7 cellular contexts compared by ENCODE assay signal in the genomic region with DNA sequence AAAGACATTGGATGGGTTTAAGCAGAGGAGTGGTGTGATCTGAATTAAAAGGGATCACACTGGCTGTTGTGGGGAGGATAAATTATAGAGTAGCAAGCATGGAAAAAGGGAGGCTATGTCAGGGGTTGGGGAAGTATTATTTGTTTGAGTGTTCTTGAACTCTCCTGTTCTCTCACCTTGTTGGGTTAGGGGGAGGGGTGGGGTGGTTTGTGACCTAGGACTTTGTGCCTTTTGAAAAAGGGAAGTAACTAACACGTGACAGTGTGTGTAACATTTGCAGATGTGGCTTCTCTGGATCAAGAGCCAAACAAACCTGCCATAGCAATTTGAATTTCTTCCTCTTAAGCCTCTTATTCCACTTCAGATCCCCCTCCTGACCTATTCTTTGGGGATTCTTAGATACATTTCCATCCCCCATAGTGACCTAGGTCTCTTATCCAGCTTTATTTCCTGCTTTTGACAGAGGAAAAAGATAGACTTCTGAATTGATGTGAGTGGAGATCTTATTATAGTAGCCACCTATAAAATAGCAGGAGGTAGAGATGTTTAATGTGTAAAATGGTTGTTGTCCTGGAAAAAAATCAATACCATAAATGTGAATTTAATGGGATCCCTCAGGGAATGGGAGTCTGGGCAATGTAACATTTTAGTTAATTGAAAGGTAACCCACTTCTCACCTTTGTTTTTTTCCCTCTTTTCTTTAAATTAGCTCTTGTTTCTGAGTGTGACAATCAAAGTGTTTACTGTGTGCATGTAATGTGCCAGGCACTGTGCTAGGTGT.
DNase-seq lines count a peak whose midpoint lies in the region; ATAC-seq and TF ChIP-seq lines count a peak whose summit lies in the region.

No MANE protein-coding gene starts in this region.

- H3K4me3 Mint-ChIP-seq in MCF 10A (ENCODE audit: unreplicated experiment), result no peak overlapping the region

- H3K27ac Mint-ChIP-seq in MCF 10A (ENCODE audit: low read depth, unreplicated experiment), result no peak overlapping the region

- no peaks in the 10 kb centered on the region for H3K4me1 Mint-ChIP-seq in MCF 10A (ENCODE audit: insufficient read depth, unreplicated experiment)

- no peaks in the 10 kb centered on the region for H3K9me3 ChIP-seq in liver (ENCODE audit: control insufficient read depth in 4 of 4, low read length in 3 of 4)
- no peaks in the 10 kb centered on the region for H3K9me3 ChIP-seq in PC-3 (ENCODE audit: low read length)

- intact Hi-C loops in MCF 10A (cut with micrococcal nuclease) (no loop called here), PC-3 (cut with micrococcal nuclease) (no loop called here)

- no peaks in the 10 kb centered on the region for H3K79me2 ChIP-seq in PC-3 (ENCODE audit: low read length)

- no peaks in the 10 kb centered on the region for H3K27me3 Mint-ChIP-seq in MCF 10A (ENCODE audit: insufficient read depth, unreplicated experiment)

- H3K27me3 ChIP-seq in liver (ENCODE audit: control insufficient read depth in 4 of 4, insufficient read depth in 4 of 4, low read length in 3 of 4) (no peaks in the 10 kb centered on the region), PC-3 (ENCODE audit: low read length) (no peaks in the 10 kb centered on the region)

- no peak overlapping the region for H2AFZ ChIP-seq in PC-3 (ENCODE audit: low read length)

- no peaks in the 10 kb centered on the region for H3K9me3 Mint-ChIP-seq in MCF 10A (ENCODE audit: unreplicated experiment)

- peak; percentile 6 to 18 for TF ChIP-seq RAD21 in liver (IDR thresholded peaks at IDR 0.05)

- ATAC-seq in GM19025 (IDR thresholded peaks at IDR 0.05; ENCODE audit: low read depth, unreplicated experiment), result peak; percentile 70
- peak; percentile 64 for ATAC-seq in HG02763 (IDR thresholded peaks at IDR 0.05; ENCODE audit: unreplicated experiment)
- ATAC-seq in PC-3, result no peak

- no peaks in the 10 kb centered on the region for H3K36me3 Mint-ChIP-seq in MCF 10A (ENCODE audit: insufficient read depth, unreplicated experiment)

- H3K9me2 ChIP-seq in PC-3 (replicated peaks; ENCODE audit: low read length), result no peaks in the 10 kb centered on the region

- H3K4me3 ChIP-seq in liver (ENCODE audit: low read depth in 1 of 3, low read length in 3 of 3), result no peak overlapping the region
- no peak overlapping the region for H3K4me3 ChIP-seq in PC-3 (ENCODE audit: low read length)

- no peaks in the 10 kb centered on the region for H3F3A ChIP-seq in PC-3 (ENCODE audit: low read length, unreplicated experiment)

- POLR2A ChIA-PET in MCF 10A (lab: Yijun Ruan, JAX) (no interaction called here), PC-3 (lab: Charles Lee; ENCODE audit: unreplicated experiment) (no interaction called here)

- TF ChIP-seq CTCF in liver (IDR thresholded peaks at IDR 0.05; ENCODE audit: low read depth, low read length, missing input control) (no peak), MCF 10A (IDR thresholded peaks at IDR 0.05; ENCODE audit: unreplicated experiment) (no peak), PC-3 (conservative IDR thresholded peaks at IDR 0.05; ENCODE audit: low read depth, low read length) (no peak)

- CTCF ChIA-PET in MCF 10A (lab: Yijun Ruan, JAX) (no interaction called here), PC-3 (lab: Charles Lee) (no interaction called here)

- H3K36me3 ChIP-seq in liver (ENCODE audit: control insufficient read depth in 4 of 4, insufficient read depth in 3 of 4, low read depth in 1 of 4, low read length in 3 of 4) (no peaks in the 10 kb centered on the region), PC-3 (ENCODE audit: low read depth, low read length) (no peaks in the 10 kb centered on the region)

- H3K27ac ChIP-seq in liver (ENCODE audit: low read depth in 1 of 2, low read length in 2 of 2) (peak overlapping the region; percentile 48 to 66), PC-3 (ENCODE audit: low read length) (no peak overlapping the region)

- H3K4me1 ChIP-seq in liver (ENCODE audit: control insufficient read depth in 4 of 4, insufficient read depth in 4 of 4, low read length in 3 of 4), result peaks cover 0 to 27% (median 19%) of the 10 kb centered on the region in 4 donors
- no peaks in the 10 kb centered on the region for H3K4me1 ChIP-seq in PC-3 (ENCODE audit: insufficient read depth, low read length)

- no peak overlapping the region for H3K4me2 ChIP-seq in PC-3 (ENCODE audit: low read length)

- no peaks in the 10 kb centered on the region for H4K20me1 ChIP-seq in PC-3 (ENCODE audit: low read length)

- DNase-seq in NCI-H2029 treated with DMSO at 0.1 percent for 48 hours (lab: John Stamatoyannopoulos, UW) (peak; percentile 32), NCI-H1105 treated with DMSO at 0.1 percent for 48 hours (lab: John Stamatoyannopoulos, UW) (no peak), MCF 10A (ENCODE audit: unreplicated experiment) (no peak), PC-3 (no peak)

- no peak overlapping the region for H3K9ac ChIP-seq in liver (ENCODE audit: low read depth in 1 of 2, low read length in 2 of 2)
- no peak overlapping the region for H3K9ac ChIP-seq in PC-3 (ENCODE audit: low read length)

- 16% methylated on average over 1 of the region's 1 CpG for WGBS in liver

- BruUV-seq in MCF 10A (replicated peaks; lab: Mats Ljungman, UMichigan) (no TSS peak), PC-3 (replicated peaks; lab: Mats Ljungman, UMichigan) (no TSS peak)

TF ChIP-seq in liver, 16 proteins besides CTCF, POLR2A, EP300 and RAD21:
- TF ChIP-seq, protein P1, sequence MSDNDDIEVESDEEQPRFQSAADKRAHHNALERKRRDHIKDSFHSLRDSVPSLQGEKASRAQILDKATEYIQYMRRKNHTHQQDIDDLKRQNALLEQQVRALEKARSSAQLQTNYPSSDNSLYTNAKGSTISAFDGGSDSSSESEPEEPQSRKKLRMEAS (IDR thresholded peaks at IDR 0.05), result peak; percentile 54
- TF ChIP-seq EGR1 (IDR thresholded peaks at IDR 0.05; ENCODE audit: low read depth in 2 of 2), result peak in 1 of 2 donors; percentile 19
- no peak for TF ChIP-seq YY1 (IDR thresholded peaks at IDR 0.05)
- peak; percentile 84 to 89 for TF ChIP-seq RXRA (IDR thresholded peaks at IDR 0.05)
- TF ChIP-seq REST (IDR thresholded peaks at IDR 0.05), result no peak
- peak; percentile 90 to 93 for TF ChIP-seq HNF4A (conservative IDR thresholded peaks at IDR 0.05)
- TF ChIP-seq ZBTB33 (IDR thresholded peaks at IDR 0.05), result no peak
- TF ChIP-seq HNF4G (IDR thresholded peaks at IDR 0.05), result peak; percentile 84
- no peak for TF ChIP-seq FOXA1 (IDR thresholded peaks at IDR 0.05)
- no peak for TF ChIP-seq TAF1 (conservative IDR thresholded peaks at IDR 0.05)
- peak; percentile 45 to 57 for TF ChIP-seq JUND (IDR thresholded peaks at IDR 0.05)
- no peak for TF ChIP-seq GABPA (IDR thresholded peaks at IDR 0.05 in 1 of 2, conservative IDR thresholded peaks at IDR 0.05 in 1 of 2)
- TF ChIP-seq NR2F2 (IDR thresholded peaks at IDR 0.05), result no peak
- peak; percentile 36 for TF ChIP-seq FOXA2 (IDR thresholded peaks at IDR 0.05)
- no peak for TF ChIP-seq ATF3 (IDR thresholded peaks at IDR 0.05)
- peak; percentile 94 for TF ChIP-seq SP1 (IDR thresholded peaks at IDR 0.05)
TF ChIP-seq in liver: peak in this region for 8.
